15 cellular contexts compared by ENCODE assay signal in genomic region chr13:30985637-30986205, GRCh38. TPM values are rescaled to one million over a fixed set of nuclear protein-coding genes. Genes with fewer than 3 reads are reported as not detected.
DNase-seq lines count a peak whose midpoint lies in the region; FAIRE-seq and TF ChIP-seq lines count a peak whose summit lies in the region.
"Had no signal": no experiment of that assay in that cellular context is flagged by ENCODE, and none has a peak within 500 bp of the region (broad histone marks: within the 10 kb centered on the region; RNA-seq: fewer than 3 reads in every experiment).

No MANE protein-coding gene starts in this region.

- no peak overlapping the region for H3K56ac ChIP-seq in H1 (replicated peaks; ENCODE audit: insufficient read length, low read depth, low read length)

- H3K4me3 ChIP-seq in PC-9 (no peak overlapping the region), H1 (ENCODE audit: extremely low read depth in 1 of 4, insufficient read depth in 2 of 4, low read depth in 3 of 4, low read length in 4 of 4) (no peak overlapping the region), mesodermal cell (ENCODE audit: extremely low read depth, insufficient read depth, low read length, poor library complexity, severe bottlenecking) (no peak overlapping the region), spleen (no peak overlapping the region), thyroid gland (replicated peaks in 1 of 3) (no peak overlapping the region), Peyer's patch (no peak overlapping the region)
- H3K4me3 ChIP-seq: BLaER1, SJSA1, thoracic aorta had no signal

- POLR2A ChIA-PET in PC-9 (lab: Charles Lee; ENCODE audit: unreplicated experiment) (no interaction called here), H1 (lab: Charles Lee; ENCODE audit: partially characterized antibody) (no interaction called here)

- H2BK20ac ChIP-seq in H1 (ENCODE audit: low read length): no peak overlapping the region

- no peak overlapping the region for H3K9ac ChIP-seq in H1 (replicated peaks in 1 of 4; ENCODE audit: extremely low read depth in 1 of 4, low read depth in 3 of 4, low read length in 3 of 4)
- H3K9ac ChIP-seq: BLaER1 had no signal

- TF ChIP-seq CTCF in PC-9 (conservative IDR thresholded peaks at IDR 0.05) (no peak), H1 (IDR thresholded peaks at IDR 0.05; ENCODE audit: control extremely low read depth in 1 of 3, insufficient read depth in 1 of 3, low read depth in 1 of 3, low read length in 3 of 3) (no peak), spleen (IDR thresholded peaks at IDR 0.05 in 8 of 11, conservative IDR thresholded peaks at IDR 0.05 in 3 of 11) (no peak), thyroid gland (IDR thresholded peaks at IDR 0.05) (no peak), Peyer's patch (IDR thresholded peaks at IDR 0.05) (no peak)

- no peak overlapping the region for H2BK120ac ChIP-seq in H1 (replicated peaks; ENCODE audit: low read depth, low read length)

- H3K27me3 ChIP-seq in PC-9 (ENCODE audit: insufficient read depth, low read depth) (no peaks in the 10 kb centered on the region), H1 (replicated peaks in 1 of 4; ENCODE audit: control insufficient read depth in 3 of 4, extremely low read depth in 1 of 4, insufficient read depth in 3 of 4, low read length in 3 of 4) (no peaks in the 10 kb centered on the region), spleen (replicated peaks in 1 of 7) (peaks cover 0 to 10% (median 0%) of the 10 kb centered on the region in 7 donors), thyroid gland (no peaks in the 10 kb centered on the region), Peyer's patch (no peaks in the 10 kb centered on the region)
- H3K27me3 ChIP-seq: BLaER1, SJSA1 had no signal

- H3K4me1 ChIP-seq in PC-9 (replicated peaks; ENCODE audit: insufficient read depth) (peaks cover 22% of the 10 kb centered on the region), H1 (replicated peaks in 1 of 4; ENCODE audit: control insufficient read depth in 3 of 4, insufficient read depth in 4 of 4, low read length in 3 of 4) (peaks cover 0 to 3% (median 0%) of the 10 kb centered on the region in 4 experiments; a peak in 1 of 7 replicates), mesodermal cell (ENCODE audit: control insufficient read depth, insufficient read depth, low read length, poor library complexity, severe bottlenecking) (peaks cover 39% of the 10 kb centered on the region), spleen (no peaks in the 10 kb centered on the region), thyroid gland (no peaks in the 10 kb centered on the region), Peyer's patch (no peaks in the 10 kb centered on the region)
- H3K4me1 ChIP-seq: BLaER1 had no signal

- intact Hi-C loops in PC-9 (cut with micrococcal nuclease; ENCODE audit: unreplicated experiment) (no loop called here), spleen (cut with DNase I; ENCODE audit: low total_unique reads) (no loop called here), thyroid gland (cut with DNase I) (no loop called here)

- H3K79me1 ChIP-seq in H1 (ENCODE audit: low read depth, low read length): no peaks in the 10 kb centered on the region

- H3K4me2 ChIP-seq in PC-9: peak overlapping the region; percentile 50
- no peak overlapping the region for H3K4me2 ChIP-seq in H1 (ENCODE audit: insufficient read depth in 1 of 2, low read depth in 2 of 2, low read length in 2 of 2)
- H3K4me2 ChIP-seq: BLaER1 had no signal

- TF ChIP-seq EP300 in H1 (IDR thresholded peaks at IDR 0.05; ENCODE audit: borderline replicate concordance in 1 of 2, low read depth in 2 of 2, low read length in 2 of 2): no peak

- 84% methylated on average over 3 of the region's 3 CpGs; no CpG with 5 or more reads in 1 of the 2 experiments for WGBS in H1 (ENCODE audit: extremely low coverage in 1 of 2, insufficient coverage in 1 of 2, insufficient read length in 1 of 2, insufficient replicate concordance in 2 of 2, low coverage in 1 of 2, low lambda C conversion rate in 2 of 2, missing lambda C conversion rate in 1 of 2), 2 experiments
- 83 to 92% methylated on average over 1 to 3 of the region's 3 CpGs for WGBS in mesodermal cell (ENCODE audit: insufficient coverage in 2 of 2), 2 experiments
- 86 to 95% (median 91%) methylated on average over 3 of the region's 3 CpGs for WGBS in spleen, 5 donors
- WGBS in thyroid gland, 2 donors: 89 to 91% methylated on average over 3 of the region's 3 CpGs

- H3K9me3 ChIP-seq in PC-9 (ENCODE audit: insufficient read depth, low read depth): no peaks in the 10 kb centered on the region
- no peaks in the 10 kb centered on the region for H3K9me3 ChIP-seq in H1 (ENCODE audit: insufficient read depth in 2 of 2, low read depth in 1 of 2, low read length in 1 of 2)
- no peaks in the 10 kb centered on the region for H3K9me3 ChIP-seq in mesodermal cell (ENCODE audit: control insufficient read depth, low read length)
- peaks cover 0 to 4% (median 0%) of the 10 kb centered on the region in 8 donors for H3K9me3 ChIP-seq in spleen
- H3K9me3 ChIP-seq in thyroid gland: no peaks in the 10 kb centered on the region
- no peaks in the 10 kb centered on the region for H3K9me3 ChIP-seq in Peyer's patch
- H3K9me3 ChIP-seq: BLaER1, SJSA1, thoracic aorta had no signal

- H4K8ac ChIP-seq in H1 (ENCODE audit: extremely low read depth, insufficient read depth, low read length): no peak overlapping the region

- H3K4ac ChIP-seq in H1 (replicated peaks; ENCODE audit: insufficient read length, low read depth, low read length): no peak overlapping the region

- no peak overlapping the region for H3K14ac ChIP-seq in H1 (ENCODE audit: insufficient read length)

- no peak overlapping the region for H4K5ac ChIP-seq in H1 (ENCODE audit: insufficient read length, low read depth, low read length)

- no peak overlapping the region for H2BK5ac ChIP-seq in H1 (ENCODE audit: low read depth, low read length)

- H3K9me2 ChIP-seq in PC-9 (ENCODE audit: insufficient read depth): no peaks in the 10 kb centered on the region

- H2BK12ac ChIP-seq in H1 (ENCODE audit: low read depth, low read length): no peak overlapping the region

- DNase-seq in EL (peak; percentile 84), PC-9 (peak in 1 of 2 experiments; percentile 62), H1 (ENCODE audit: low read depth in 1 of 2, low spot score in 2 of 2) (no peak), spleen (no peak), thyroid gland (no peak), Peyer's patch (no peak), HuH-7 (ENCODE audit: low spot score) (no peak)
- DNase-seq: activated T-cell treated with anti-CD3 and anti-CD28 coated beads, Interleukin-2, amount 50 U/mL, for 4 hours; DMS53 had no signal

- H2BK15ac ChIP-seq in H1 (ENCODE audit: low read length): no peak overlapping the region

- H3K18ac ChIP-seq in H1 (ENCODE audit: extremely low read depth, low read length): no peak overlapping the region

- TF ChIP-seq POLR2A in H1 (IDR thresholded peaks at IDR 0.05; ENCODE audit: control extremely low read depth in 1 of 2, low read depth in 2 of 2, low read length in 2 of 2) (no peak), spleen (IDR thresholded peaks at IDR 0.05) (no peak), thyroid gland (IDR thresholded peaks at IDR 0.05) (no peak), Peyer's patch (IDR thresholded peaks at IDR 0.05) (no peak)

- H3F3A ChIP-seq in PC-9 (ENCODE audit: insufficient read depth, low read depth): peaks cover 8% of the 10 kb centered on the region

- no peak overlapping the region for H4K91ac ChIP-seq in H1 (replicated peaks; ENCODE audit: insufficient read length, low read length)

- no peaks in the 10 kb centered on the region for H3K36me3 ChIP-seq in PC-9 (ENCODE audit: low read depth)
- no peaks in the 10 kb centered on the region for H3K36me3 ChIP-seq in H1 (ENCODE audit: control insufficient read depth in 2 of 4, insufficient read depth in 4 of 4, low read length in 3 of 4)
- H3K36me3 ChIP-seq in mesodermal cell (ENCODE audit: control insufficient read depth, insufficient read depth, low read length): no peaks in the 10 kb centered on the region
- H3K36me3 ChIP-seq in spleen: no peaks in the 10 kb centered on the region
- H3K36me3 ChIP-seq in thyroid gland: no peaks in the 10 kb centered on the region
- no peaks in the 10 kb centered on the region for H3K36me3 ChIP-seq in Peyer's patch
- H3K36me3 ChIP-seq: BLaER1, SJSA1, thoracic aorta had no signal

- peak; percentile 24 for FAIRE-seq in H1 (lab: Jason Lieb, UNC)

- no peak for TF ChIP-seq RAD21 in H1 (IDR thresholded peaks at IDR 0.05 in 1 of 2, conservative IDR thresholded peaks at IDR 0.05 in 1 of 2; ENCODE audit: low read depth in 2 of 2, low read length in 2 of 2)

- H2AK5ac ChIP-seq in H1 (ENCODE audit: low read depth, low read length): no peak overlapping the region

- no TSS peak for BruUV-seq in PC-9 (replicated peaks; lab: Mats Ljungman, UMichigan)

- H3K23ac ChIP-seq in H1 (ENCODE audit: insufficient read length): no peak overlapping the region

- H2AFZ ChIP-seq in PC-9 (no peak overlapping the region), H1 (ENCODE audit: low read length) (no peak overlapping the region)

- H3K27ac ChIP-seq in PC-9: peak overlapping the region; percentile 36
- H3K27ac ChIP-seq in H1 (ENCODE audit: low read depth, low read length): no peak overlapping the region
- peak overlapping the region; percentile 20 for H3K27ac ChIP-seq in mesodermal cell (ENCODE audit: low read depth, low read length, severe bottlenecking)
- no peak overlapping the region for H3K27ac ChIP-seq in spleen
- no peak overlapping the region for H3K27ac ChIP-seq in thyroid gland
- no peak overlapping the region for H3K27ac ChIP-seq in Peyer's patch
- H3K27ac ChIP-seq: BLaER1, SJSA1, thoracic aorta had no signal

- H3K79me2 ChIP-seq in PC-9 (ENCODE audit: low read depth): no peaks in the 10 kb centered on the region
- H3K79me2 ChIP-seq in H1 (ENCODE audit: control insufficient read depth in 1 of 2, insufficient read depth in 2 of 2, low read length in 2 of 2): no peaks in the 10 kb centered on the region

- CTCF ChIA-PET in PC-9 (lab: Charles Lee) (interaction anchor here (0.7 kb wide), 1 partner anchor 24 kb away, joined by 3 read pairs; no protein-coding TSS in a partner anchor), H1 (lab: Charles Lee; ENCODE audit: partially characterized antibody) (interaction anchor here (0.8 to 2.5 kb wide), 3 partner anchors 15 to 59 kb away, joined by 5 to 6 read pairs (median 6); no protein-coding TSS in a partner anchor)

- no peaks in the 10 kb centered on the region for H4K20me1 ChIP-seq in PC-9 (ENCODE audit: insufficient read depth)
- H4K20me1 ChIP-seq in H1 (replicated peaks in 1 of 2; ENCODE audit: control insufficient read depth in 1 of 2, insufficient read depth in 2 of 2, low read length in 2 of 2): no peaks in the 10 kb centered on the region
- H4K20me1 ChIP-seq: BLaER1 had no signal

- H3K23me2 ChIP-seq in H1 (ENCODE audit: low read depth, low read length): no peaks in the 10 kb centered on the region

RNA-seq across cellular contexts. Expression of gene TEX26, which starts 53.3 kb away (rescaled TPM):
- total RNA-seq in PC-9 (2021): not detected in 2 replicates
- not detected in 2 replicates for total RNA-seq in H1 (2021; fragmentation: NEBNext Ultra II Directional; extraction: Animal tissue kit (Norgen Biotek cat#: 25700))
- not detected in 2 replicates for polyA plus RNA-seq in H1 (2011; rRNA removed)
- not detected for polyA plus RNA-seq in H1 (2011; cell fraction: cytosol; rRNA removed)
- polyA plus RNA-seq in H1 (2011; cell fraction: nucleus; rRNA removed): not detected
- polyA plus RNA-seq in H1 (2012, experiment 1 of 2): not detected in 4 replicates
- polyA plus RNA-seq in H1 (2012, experiment 2 of 2): not detected
- not detected for polyA plus RNA-seq in H1 (2013, experiment 1 of 2)
- polyA plus RNA-seq in H1 (2013, experiment 2 of 2): not detected
- not detected in 2 replicates for polyA minus RNA-seq in H1 (2011; rRNA and poly(A)+ RNA removed)
- not detected for polyA minus RNA-seq in H1 (2011; cell fraction: cytosol; rRNA and poly(A)+ RNA removed)
- polyA minus RNA-seq in H1 (2011; cell fraction: nucleus; rRNA and poly(A)+ RNA removed): not detected
- 0.77 TPM for polyA plus RNA-seq in mesodermal cell (2013, experiment 1 of 2)
- 0.76 TPM for polyA plus RNA-seq in mesodermal cell (2013, experiment 2 of 2)
- not detected for total RNA-seq in spleen
- polyA plus RNA-seq in spleen: not detected
- total RNA-seq in thyroid gland: under 1 TPM in 1 of 4 donors, not detected in 3; 0.27 TPM
- not detected for total RNA-seq in Peyer's patch
- total RNA-seq: activated T-cell treated with anti-CD3 and anti-CD28 coated beads, Interleukin-2, amount 50 U/mL, for 4 hours; H4; kidney epithelial cell; SJSA1; thoracic aorta had no signal

Comparison
In these comparisons a context has a peak if more than half of its experiments do, and no peak if none do; other contexts are left out.
1. H3K27ac ChIP-seq: peak in PC-9 (single experiment) and mesodermal cell (single experiment); none in H1 (single experiment), spleen (0 of 8), thyroid gland (0 of 3) and Peyer's patch (0 of 4).